ENCODE assay signal across 8 cellular contexts in the genomic region with DNA sequence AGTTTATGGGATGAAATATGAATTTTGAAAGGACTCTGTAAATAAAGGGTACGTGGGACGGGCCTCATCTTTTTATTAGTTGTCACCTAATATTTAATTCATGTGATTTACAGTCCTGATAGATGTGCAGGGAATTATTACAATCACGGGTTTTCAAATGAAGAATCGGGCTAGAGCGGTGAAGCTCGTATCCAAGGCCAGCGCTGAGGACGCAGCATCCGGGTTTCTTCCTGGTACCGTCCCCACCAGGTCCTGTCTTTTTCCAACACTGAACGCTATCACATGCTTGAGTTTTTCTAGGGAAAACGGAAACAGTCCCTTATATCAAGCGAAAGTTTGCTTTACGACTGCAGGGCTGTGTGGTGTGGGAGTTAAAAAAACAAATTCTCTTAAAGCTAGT. TPM values are rescaled to one million over a fixed set of nuclear protein-coding genes. Genes with fewer than 3 reads are reported as not detected.
DNase-seq lines count a peak whose midpoint lies in the region; ATAC-seq and TF ChIP-seq lines count a peak whose summit lies in the region.

No MANE protein-coding gene starts in this region.

- H3K4me3 ChIP-seq in SK-N-MC (peak overlapping the region; percentile 99), mesenchymal stem cell (ENCODE audit: insufficient read depth in 1 of 2, low read depth in 1 of 2, low read length in 2 of 2) (peak overlapping the region; percentile 56 to 95), transverse colon (peak overlapping the region; percentile 42 to 74 (median 62))
- H3K4me3 ChIP-seq in effector memory CD4-positive, alpha-beta T cell (ENCODE audit: insufficient read depth, low read depth, low read length, poor library complexity, severe bottlenecking) = peak overlapping the region; percentile 91

- H3K27me3 ChIP-seq in effector memory CD4-positive, alpha-beta T cell (replicated peaks; ENCODE audit: control insufficient read depth, insufficient read depth, low read length, poor library complexity, severe bottlenecking) = no peaks in the 10 kb centered on the region
- H3K27me3 ChIP-seq in mesenchymal stem cell (ENCODE audit: control insufficient read depth in 1 of 2, insufficient read depth in 1 of 2, low read length in 2 of 2) (no peaks in the 10 kb centered on the region), transverse colon (no peaks in the 10 kb centered on the region)

- in situ Hi-C loops in transverse colon (cut with MboI; ENCODE audit: low pct_ligation_motif_present in 1 of 4, low pct_unique_long_range_greater_than_20kb in 1 of 4, low sequenced_read_pairs in 3 of 4) = no loop called here

- peaks cover 28% of the 10 kb centered on the region for H3K79me1 ChIP-seq in mesenchymal stem cell (replicated peaks; ENCODE audit: low read length, poor library complexity, severe bottlenecking)

- intact Hi-C loops in transverse colon (cut with DNase I; ENCODE audit: low total_unique reads) = no loop called here

- H3K14ac ChIP-seq in mesenchymal stem cell (ENCODE audit: low read length in 2 of 2) = no peak overlapping the region

- peak overlapping the region in 1 of 2 experiments; percentile 9 for H3K4ac ChIP-seq in mesenchymal stem cell (ENCODE audit: low read depth in 1 of 2, low read length in 2 of 2)

- no peaks in the 10 kb centered on the region for H3K9me3 ChIP-seq in SK-N-MC (ENCODE audit: low read depth, low read length)
- no peaks in the 10 kb centered on the region for H3K9me3 ChIP-seq in effector memory CD4-positive, alpha-beta T cell (ENCODE audit: control insufficient read depth, low read length)
- no peaks in the 10 kb centered on the region for H3K9me3 ChIP-seq in mesenchymal stem cell (ENCODE audit: control insufficient read depth, low read length)
- no peaks in the 10 kb centered on the region for H3K9me3 ChIP-seq in transverse colon

- peak overlapping the region; percentile 97 for H3K4me3 Mint-ChIP-seq in activated T-cell treated with anti-CD3 and anti-CD28 coated beads, Interleukin-2, amount 50 U/mL, for 4 hours

- no peak overlapping the region for H2BK5ac ChIP-seq in mesenchymal stem cell (ENCODE audit: low read depth, low read length, poor library complexity, severe bottlenecking)

- H3K23ac ChIP-seq in mesenchymal stem cell (ENCODE audit: low read length in 2 of 2) = no peak overlapping the region

- H3K18ac ChIP-seq in mesenchymal stem cell (ENCODE audit: low read depth in 1 of 2, low read length in 2 of 2) = no peak overlapping the region

- no peak for DNase-seq in activated T-cell treated with anti-CD3 and anti-CD28 coated beads, Interleukin-2, amount 50 U/mL, for 4 hours
- DNase-seq in activated T-cell treated with anti-CD3 and anti-CD28 coated beads, Interleukin-2, amount 50 U/mL, for 1 hour = no peak
- DNase-seq in SK-N-MC (ENCODE audit: low read depth, low spot score) (no peak), mesenchymal stem cell (peak; percentile 75), transverse colon (peak; percentile 53), NCI-H128 (lab: John Stamatoyannopoulos, UW; ENCODE audit: unreplicated experiment) (no peak)
- no peak for DNase-seq in effector memory CD4-positive, alpha-beta T cell

- H4K8ac ChIP-seq in mesenchymal stem cell (ENCODE audit: low read length) = no peak overlapping the region

- H2BK120ac ChIP-seq in mesenchymal stem cell (ENCODE audit: low read depth, low read length) = no peak overlapping the region

- H3K27ac ChIP-seq in SK-N-MC = peak overlapping the region; percentile 89
- peak overlapping the region; percentile 98 for H3K27ac ChIP-seq in effector memory CD4-positive, alpha-beta T cell (ENCODE audit: insufficient read depth, low read length, poor library complexity, severe bottlenecking)
- peak overlapping the region; percentile 30 for H3K27ac ChIP-seq in mesenchymal stem cell (ENCODE audit: low read length, poor library complexity, severe bottlenecking)
- H3K27ac ChIP-seq in transverse colon = peak overlapping the region; percentile 96 to 98 (median 97)

- no peak for ATAC-seq in activated T-cell treated with anti-CD3 and anti-CD28 coated beads, Interleukin-2, amount 50 U/mL, for 4 hours
- no peak for ATAC-seq in HG02938 (IDR thresholded peaks at IDR 0.05; ENCODE audit: unreplicated experiment)

- WGBS in mesenchymal stem cell = 12% methylated on average over 8 of the region's 14 CpGs
- 1 to 2% methylated on average over 14 of the region's 14 CpGs for WGBS in transverse colon (ENCODE audit: low coverage in 1 of 2), 2 donors

- no peaks in the 10 kb centered on the region for H3K27me3 Mint-ChIP-seq in activated T-cell treated with anti-CD3 and anti-CD28 coated beads, Interleukin-2, amount 50 U/mL, for 4 hours (ENCODE audit: low read depth)

- no peak for TF ChIP-seq CTCF in transverse colon (IDR thresholded peaks at IDR 0.05)

- H2AFZ ChIP-seq in mesenchymal stem cell (ENCODE audit: low read depth, low read length) = no peak overlapping the region

- H3K9ac ChIP-seq in SK-N-MC (ENCODE audit: insufficient read length) = peak overlapping the region; percentile 94
- peak overlapping the region; percentile 93 for H3K9ac ChIP-seq in mesenchymal stem cell (ENCODE audit: low read length)

- no peaks in the 10 kb centered on the region for H3K9me3 Mint-ChIP-seq in activated T-cell treated with anti-CD3 and anti-CD28 coated beads, Interleukin-2, amount 50 U/mL, for 4 hours

- no peak overlapping the region for H2AK5ac ChIP-seq in mesenchymal stem cell (ENCODE audit: low read length, severe bottlenecking)

- H2BK15ac ChIP-seq in mesenchymal stem cell (ENCODE audit: low read depth, poor library complexity, severe bottlenecking) = no peak overlapping the region

- TF ChIP-seq EP300 in transverse colon (IDR thresholded peaks at IDR 0.05; ENCODE audit: low read depth) = no peak

- no peak for TF ChIP-seq POLR2A in transverse colon (IDR thresholded peaks at IDR 0.05)

- H2BK12ac ChIP-seq in mesenchymal stem cell (ENCODE audit: low read length in 2 of 2) = no peak overlapping the region

- peaks cover 13% of the 10 kb centered on the region for H3K4me1 ChIP-seq in effector memory CD4-positive, alpha-beta T cell (ENCODE audit: control insufficient read depth, insufficient read depth, low read length, poor library complexity, severe bottlenecking)
- peaks cover 4% of the 10 kb centered on the region for H3K4me1 ChIP-seq in mesenchymal stem cell (ENCODE audit: control insufficient read depth, insufficient read depth, low read depth, low read length)
- peaks cover 17 to 37% (median 26%) of the 10 kb centered on the region in 4 donors for H3K4me1 ChIP-seq in transverse colon

- peak overlapping the region; percentile 57 for H3K4me2 ChIP-seq in mesenchymal stem cell (ENCODE audit: low read length, poor library complexity, severe bottlenecking)

- no peak overlapping the region for H4K91ac ChIP-seq in mesenchymal stem cell (ENCODE audit: low read length)

- H3K36me3 ChIP-seq in SK-N-MC (ENCODE audit: insufficient read depth, low read length) = peaks cover 22% of the 10 kb centered on the region; the same call in 1 of the 2 replicates
- peaks cover 15% of the 10 kb centered on the region for H3K36me3 ChIP-seq in effector memory CD4-positive, alpha-beta T cell (ENCODE audit: control insufficient read depth, insufficient read depth, low read length)
- peaks cover 16 to 60% of the 10 kb centered on the region in 2 experiments for H3K36me3 ChIP-seq in mesenchymal stem cell (ENCODE audit: control insufficient read depth in 1 of 2, insufficient read depth in 2 of 2, low read depth in 1 of 2, low read length in 2 of 2)
- H3K36me3 ChIP-seq in transverse colon = peaks cover 0 to 12% (median under 1%) of the 10 kb centered on the region in 4 donors

- H3K4me1 Mint-ChIP-seq in activated T-cell treated with anti-CD3 and anti-CD28 coated beads, Interleukin-2, amount 50 U/mL, for 4 hours (ENCODE audit: low read depth) = peaks cover 32% of the 10 kb centered on the region

- peaks cover 17% of the 10 kb centered on the region for H3K36me3 Mint-ChIP-seq in activated T-cell treated with anti-CD3 and anti-CD28 coated beads, Interleukin-2, amount 50 U/mL, for 4 hours (ENCODE audit: insufficient read depth)

RNA-seq across cellular contexts. Expression of gene SMDT1, which starts 0.8 kb away (rescaled TPM):
- 10 to 100 TPM; 84.0 to 88.2 (median 86.6) TPM for total RNA-seq in activated T-cell treated with anti-CD3 and anti-CD28 coated beads, Interleukin-2, amount 50 U/mL, for 4 hours
- 45.0 TPM for polyA plus RNA-seq in mesenchymal stem cell (2013, experiment 1 of 2)
- 47.4 TPM for polyA plus RNA-seq in mesenchymal stem cell (2013, experiment 2 of 2)
- 10 to 100 TPM in 3 of 4 donors, 1 to 10 TPM in 1; 4.8 to 44.9 (median 18.8) TPM for total RNA-seq in transverse colon

RNA-seq across cellular contexts. Expression of gene PHETA2, which starts 6.2 kb away (rescaled TPM):
- 1 to 10 TPM; 2.0 to 2.3 (median 2.1) TPM for total RNA-seq in activated T-cell treated with anti-CD3 and anti-CD28 coated beads, Interleukin-2, amount 50 U/mL, for 4 hours
- 0.72 TPM for polyA plus RNA-seq in mesenchymal stem cell (2013, experiment 1 of 2)
- 0.73 TPM for polyA plus RNA-seq in mesenchymal stem cell (2013, experiment 2 of 2)
- total RNA-seq in transverse colon = 10 to 100 TPM in 3 of 4 donors, 1 to 10 TPM in 1; 6.4 to 17.6 (median 12.7) TPM

RNA-seq across cellular contexts. Expression of gene NAGA, which starts 9.7 kb away (rescaled TPM):
- 10 to 100 TPM; 14.2 to 16.4 (median 14.2) TPM for total RNA-seq in activated T-cell treated with anti-CD3 and anti-CD28 coated beads, Interleukin-2, amount 50 U/mL, for 4 hours
- 22.4 TPM for polyA plus RNA-seq in mesenchymal stem cell (2013, experiment 1 of 2)
- polyA plus RNA-seq in mesenchymal stem cell (2013, experiment 2 of 2) = 22.4 TPM
- 100 to 1,000 TPM in 2 of 4 donors, 10 to 100 TPM in 2; 48.3 to 120 (median 96.0) TPM for total RNA-seq in transverse colon

RNA-seq across cellular contexts. Expression of gene NDUFA6, which starts 10.3 kb away (rescaled TPM):
- 100 to 1,000 TPM in 2 of 3 donors, 10 to 100 TPM in 1; 96.3 to 129 (median 116) TPM for total RNA-seq in activated T-cell treated with anti-CD3 and anti-CD28 coated beads, Interleukin-2, amount 50 U/mL, for 4 hours
- polyA plus RNA-seq in mesenchymal stem cell (2013, experiment 1 of 2) = 128 TPM
- 131 TPM for polyA plus RNA-seq in mesenchymal stem cell (2013, experiment 2 of 2)
- total RNA-seq in transverse colon = 100 to 1,000 TPM in 1 of 4 donors, 10 to 100 TPM in 3; 17.2 to 723 (median 88.7) TPM

RNA-seq across cellular contexts. Expression of gene CYP2D6, which starts 50.3 kb away (rescaled TPM):
- 1 to 10 TPM; 1.1 to 2.3 (median 1.9) TPM for total RNA-seq in activated T-cell treated with anti-CD3 and anti-CD28 coated beads, Interleukin-2, amount 50 U/mL, for 4 hours
- polyA plus RNA-seq in mesenchymal stem cell (2013, experiment 1 of 2) = 0.17 TPM
- polyA plus RNA-seq in mesenchymal stem cell (2013, experiment 2 of 2) = 0.25 TPM
- 1 to 10 TPM; 1.2 to 9.7 (median 3.3) TPM for total RNA-seq in transverse colon

Comparison
In these comparisons a context has a peak if more than half of its experiments do, and no peak if none do; other contexts are left out.
1. DNase-seq: peak in mesenchymal stem cell (single experiment) and transverse colon (single experiment); none in activated T-cell treated with anti-CD3 and anti-CD28 coated beads, Interleukin-2, amount 50 U/mL, for 4 hours (single experiment), activated T-cell treated with anti-CD3 and anti-CD28 coated beads, Interleukin-2, amount 50 U/mL, for 1 hour (single experiment), SK-N-MC (single experiment), effector memory CD4-positive, alpha-beta T cell (0 of 3) and NCI-H128 (single experiment).
2. H3K27ac ChIP-seq: peak in every context shown above with its lines; median percentile 98 in effector memory CD4-positive, alpha-beta T cell; 97 in transverse colon; 89 in SK-N-MC; 30 in mesenchymal stem cell.
3. Peak in every context shown above with its lines, with median percentiles within 50 percentile points of each other: H3K4me3 ChIP-seq.